In the genomic region with DNA sequence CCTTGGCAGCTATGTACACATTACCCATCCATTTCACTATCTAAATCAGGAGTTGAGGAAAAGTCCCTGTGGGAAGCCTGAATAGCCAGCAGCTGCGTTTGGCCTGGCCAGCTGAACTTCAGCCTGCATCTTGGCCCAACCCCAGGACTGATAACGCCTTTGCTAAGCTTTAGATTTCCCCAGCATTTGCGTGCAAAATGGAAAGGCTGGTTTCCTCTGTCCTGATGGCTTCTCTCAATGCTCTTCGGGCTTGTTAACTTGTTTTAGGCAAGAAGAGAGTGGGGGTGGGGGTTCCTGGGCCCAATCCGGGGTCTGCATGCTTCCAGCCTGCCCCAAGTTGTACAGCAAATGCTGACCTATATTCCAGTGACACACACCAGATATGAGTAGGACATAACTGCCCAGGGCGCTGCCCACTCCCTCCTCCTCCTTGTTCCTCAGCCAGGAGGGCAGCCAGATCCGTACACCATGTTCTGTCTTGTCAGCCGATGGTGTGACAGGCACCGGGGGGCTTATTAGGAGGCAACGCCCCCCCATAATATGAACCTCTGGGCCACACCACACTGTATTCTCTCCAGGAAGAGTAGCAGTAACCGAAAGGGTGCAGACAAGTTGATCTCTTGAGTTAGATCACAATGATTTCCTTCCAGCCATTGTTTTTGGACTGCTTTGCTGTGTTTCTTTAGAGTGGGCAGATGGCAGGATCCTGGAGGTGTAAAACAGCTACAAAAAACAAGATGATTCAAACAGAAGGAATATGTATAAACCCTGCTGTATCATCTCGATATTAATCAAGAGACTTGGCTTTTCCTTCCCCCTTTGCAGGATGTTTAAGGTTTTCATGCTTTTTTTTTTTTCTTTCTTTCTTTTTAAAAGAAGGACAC, we compare ENCODE assay signal across 1 cellular context.
TF ChIP-seq lines count a peak whose summit lies in the region.

No MANE protein-coding gene starts in this region.

TF ChIP-seq in IMR-90, 13 proteins besides CTCF, POLR2A, EP300 and RAD21 (continued from another document):
- TF ChIP-seq MXI1 (IDR thresholded peaks at IDR 0.05; ENCODE audit: borderline replicate concordance, low read depth, low read length) (no peak), NFE2L2 (IDR thresholded peaks at IDR 0.05; ENCODE audit: low read depth, low read length) (no peak), RFX5 (IDR thresholded peaks at IDR 0.05; ENCODE audit: low read depth, low read length) (no peak), FOS (IDR thresholded peaks at IDR 0.05; ENCODE audit: low read depth, low read length) (no peak), CEBPB (IDR thresholded peaks at IDR 0.05; ENCODE audit: low read depth, low read length) (no peak)
TF ChIP-seq in IMR-90: peak in this region for 0.
